Comparison of ENCODE assay signal across 8 cellular contexts in the genomic region with DNA sequence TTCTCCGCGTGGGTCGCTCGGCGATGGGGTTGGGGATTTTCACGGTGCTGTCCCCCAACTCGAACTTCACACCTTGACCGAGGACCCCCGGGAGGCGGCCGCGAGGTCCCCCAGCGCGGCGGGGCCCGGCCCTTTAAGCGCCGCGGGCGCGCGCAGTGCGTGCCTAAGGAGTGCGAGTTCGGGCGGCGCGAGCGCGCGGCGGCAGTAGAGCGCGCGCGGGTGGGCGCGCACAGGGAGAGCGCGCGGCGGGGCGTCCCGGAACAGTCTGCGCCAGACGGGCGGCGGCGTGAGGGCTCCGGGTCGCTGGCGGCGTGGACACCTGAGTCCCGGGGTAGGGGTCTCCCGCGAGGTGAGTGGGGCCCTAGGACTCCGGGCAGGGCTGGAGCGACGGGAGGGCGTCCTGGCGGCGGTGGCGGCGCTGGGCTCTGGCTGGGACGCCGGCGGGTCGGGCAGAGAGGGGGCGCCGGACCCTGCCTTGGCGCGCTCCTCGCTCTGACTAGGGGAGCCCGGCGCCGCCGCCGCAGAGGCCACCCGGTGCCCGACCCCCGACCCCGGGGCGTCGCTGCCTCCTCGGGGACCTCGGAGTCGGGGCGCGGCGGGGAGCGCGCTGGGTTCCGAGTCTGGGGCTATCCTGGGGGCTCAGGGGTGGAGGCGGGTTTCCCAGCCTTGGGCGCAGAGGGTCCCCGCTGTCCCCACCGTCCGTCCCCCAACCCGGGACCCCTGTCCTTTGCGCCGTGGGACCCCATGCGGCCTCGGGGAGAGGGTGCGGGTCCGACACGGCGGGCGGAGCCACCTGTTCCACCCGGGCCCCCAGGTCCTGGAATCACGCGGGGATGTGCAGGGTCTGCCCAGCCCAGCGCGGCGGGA. TPM values are rescaled to one million over a fixed set of nuclear protein-coding genes. Genes with fewer than 3 reads are reported as not detected.
DNase-seq lines count a peak whose midpoint lies in the region; ATAC-seq and TF ChIP-seq lines count a peak whose summit lies in the region.

A gene with protein sequence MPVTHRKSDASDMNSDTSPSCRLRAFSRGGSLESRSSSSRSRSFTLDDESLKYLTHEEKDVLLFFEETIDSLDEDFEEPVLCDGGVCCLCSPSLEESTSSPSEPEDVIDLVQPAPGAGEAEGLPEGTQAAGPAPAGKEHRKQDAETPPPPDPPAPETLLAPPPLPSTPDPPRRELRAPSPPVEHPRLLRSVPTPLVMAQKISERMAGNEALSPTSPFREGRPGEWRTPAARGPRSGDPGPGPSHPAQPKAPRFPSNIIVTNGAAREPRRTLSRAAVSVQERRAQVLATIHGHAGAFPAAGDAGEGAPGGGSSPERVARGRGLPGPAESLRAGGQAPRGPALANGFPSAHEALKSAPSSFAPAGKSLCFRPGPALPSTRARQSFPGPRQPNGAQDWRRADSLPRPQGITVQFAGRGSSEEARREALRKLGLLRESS (plus strand): TSS at position 235 of the 867 bp plus-strand sequence. CDS start 28,722 bp downstream, outside the sequence.

- peak within 1 kb of the TSS; percentile 64 for H3K4me3 ChIP-seq in AG10803 (ENCODE audit: low read length)
- peak within 1 kb of the TSS; percentile 42 for H3K4me3 ChIP-seq in OCI-LY1 (ENCODE audit: low read depth, low read length, poor library complexity, severe bottlenecking)
- H3K4me3 ChIP-seq in heart left ventricle, result peak within 1 kb of the TSS; percentile 37 to 86 (median 70)

- 0 out of 2 replicates have a peak, but pooled peaks cover 3% of the 10 kb centered on the region for H3F3A ChIP-seq in OCI-LY1 (ENCODE audit: insufficient read depth, low read length)

- H3K36me3 ChIP-seq in OCI-LY1 (ENCODE audit: insufficient read depth, low read length) (no peaks in the 10 kb centered on the region), heart left ventricle (no peaks in the 10 kb centered on the region)

- TF ChIP-seq CTCF in AG10803 (conservative IDR thresholded peaks at IDR 0.05; ENCODE audit: low read length) (no peak), OCI-LY1 (IDR thresholded peaks at IDR 0.05; ENCODE audit: low read length) (no peak), heart left ventricle (IDR thresholded peaks at IDR 0.05) (no peak)

- DNase-seq in AG10803 (ENCODE audit: low read depth) (peak; percentile 45), heart left ventricle (peak in 4 of 5 donors; percentile 30 to 69 (median 44)), renal cortical epithelial cell (ENCODE audit: low read depth) (no peak), AML-193 (lab: John Stamatoyannopoulos, UW) (no peak), NCI-H345 (lab: John Stamatoyannopoulos, UW) (no peak)
- peak in 1 of 2 donors; percentile 56 for DNase-seq in activated naive CD4-positive, alpha-beta T cell treated with anti-CD3 and anti-CD28 coated beads, Interleukin-2, amount 50 U/mL, for 72 hours (ENCODE audit: low spot score in 2 of 2)

- H3K4me2 ChIP-seq in OCI-LY1 (ENCODE audit: low read length), result peak within 1 kb of the TSS; percentile 36; the same call in 1 of the 2 replicates

- H3K4me1 ChIP-seq in OCI-LY1 (ENCODE audit: insufficient read depth, low read length, severe bottlenecking) (no peaks in the 10 kb centered on the region), heart left ventricle (peaks cover 0 to 19% (median 0%) of the 10 kb centered on the region in 12 donors)

- no peak within 1 kb of the TSS for H3K27ac Mint-ChIP-seq in activated naive CD4-positive, alpha-beta T cell treated with anti-CD3 and anti-CD28 coated beads, Interleukin-2, amount 50 U/mL, for 72 hours

- H3K27me3 ChIP-seq in OCI-LY1 (ENCODE audit: insufficient read depth, low read length), result no peaks in the 10 kb centered on the region
- peaks cover 0 to 23% (median 9%) of the 10 kb centered on the region in 9 donors for H3K27me3 ChIP-seq in heart left ventricle

- H3K27ac ChIP-seq in OCI-LY1 (ENCODE audit: low read depth, low read length, poor library complexity, severe bottlenecking) (no peak within 1 kb of the TSS), heart left ventricle (peak within 1 kb of the TSS in 6 of 12 donors; percentile 4 to 55 (median 40))

- H3K9me3 ChIP-seq in OCI-LY1 (ENCODE audit: low read length) (no peaks in the 10 kb centered on the region), heart left ventricle (no peaks in the 10 kb centered on the region)

- H3K9me2 ChIP-seq in OCI-LY1 (ENCODE audit: low read depth, low read length), result no peaks in the 10 kb centered on the region

- H3K9me3 Mint-ChIP-seq in activated naive CD4-positive, alpha-beta T cell treated with anti-CD3 and anti-CD28 coated beads, Interleukin-2, amount 50 U/mL, for 72 hours, result no peaks in the 10 kb centered on the region

- H2AFZ ChIP-seq in OCI-LY1 (ENCODE audit: low read length), result no peak within 1 kb of the TSS

- TF ChIP-seq POLR2A in heart left ventricle (IDR thresholded peaks at IDR 0.05), result peak in 1 of 2 donors; percentile 59

- ATAC-seq in GM21447 (IDR thresholded peaks at IDR 0.05; ENCODE audit: unreplicated experiment) (peak; percentile 51), heart left ventricle (peak in 3 of 4 donors; percentile 91 to 96 (median 95))
- peak; percentile 88 to 91 for ATAC-seq in activated naive CD4-positive, alpha-beta T cell treated with anti-CD3 and anti-CD28 coated beads, Interleukin-2, amount 50 U/mL, for 72 hours

- no peaks in the 10 kb centered on the region for H4K20me1 ChIP-seq in OCI-LY1 (ENCODE audit: insufficient read depth, low read length)

- WGBS in heart left ventricle, 4 donors, result 1 to 3% (median 2%) methylated on average over 46 to 114 of the region's 114 CpGs

- no peak within 1 kb of the TSS for H3K9ac ChIP-seq in OCI-LY1 (ENCODE audit: low read length)

- intact Hi-C loops in heart left ventricle (cut with DNase I), result no loop called here

- H3K79me2 ChIP-seq in OCI-LY1 (ENCODE audit: insufficient read depth, low read length), result no peaks in the 10 kb centered on the region

- H3K36me3 Mint-ChIP-seq in activated naive CD4-positive, alpha-beta T cell treated with anti-CD3 and anti-CD28 coated beads, Interleukin-2, amount 50 U/mL, for 72 hours, result no peaks in the 10 kb centered on the region

RNA-seq across cellular contexts. Expression of the gene that starts here (rescaled TPM):
- total RNA-seq in activated naive CD4-positive, alpha-beta T cell treated with anti-CD3 and anti-CD28 coated beads, Interleukin-2, amount 50 U/mL, for 72 hours, result 1 to 10 TPM in 1 of 2 donors, under 1 TPM in 1; 0.55 to 1.2 TPM
- total RNA-seq in heart left ventricle (1 to 10 TPM in 4 of 9 donors, under 1 TPM in 5; 0.58 to 3.3 (median 0.84) TPM), renal cortical epithelial cell (60.9 and 84.9 TPM in 2 replicates)
- polyA plus RNA-seq in heart left ventricle, result under 1 TPM; 0.38 to 0.78 TPM

Comparison
In these comparisons a context has a peak if more than half of its experiments do, and no peak if none do; other contexts are left out.
1. RNA of the gene that starts here (total RNA-seq): 60.9 to 84.9 TPM in renal cortical epithelial cell; 0.55 to 1.2 TPM in activated naive CD4-positive, alpha-beta T cell treated with anti-CD3 and anti-CD28 coated beads, Interleukin-2, amount 50 U/mL, for 72 hours and 0.58 to 3.3 TPM in heart left ventricle; every median in the first group is over 10 times any median in the second.
2. DNase-seq: peak in AG10803 (single experiment) and heart left ventricle (4 of 5); none in renal cortical epithelial cell (single experiment), AML-193 (0 of 2) and NCI-H345 (single experiment).
3. Peak in every context shown above with its lines, with median percentiles within 50 percentile points of each other: H3K4me3 ChIP-seq and ATAC-seq.